10 cellular contexts compared by ENCODE assay signal in the genomic region with DNA sequence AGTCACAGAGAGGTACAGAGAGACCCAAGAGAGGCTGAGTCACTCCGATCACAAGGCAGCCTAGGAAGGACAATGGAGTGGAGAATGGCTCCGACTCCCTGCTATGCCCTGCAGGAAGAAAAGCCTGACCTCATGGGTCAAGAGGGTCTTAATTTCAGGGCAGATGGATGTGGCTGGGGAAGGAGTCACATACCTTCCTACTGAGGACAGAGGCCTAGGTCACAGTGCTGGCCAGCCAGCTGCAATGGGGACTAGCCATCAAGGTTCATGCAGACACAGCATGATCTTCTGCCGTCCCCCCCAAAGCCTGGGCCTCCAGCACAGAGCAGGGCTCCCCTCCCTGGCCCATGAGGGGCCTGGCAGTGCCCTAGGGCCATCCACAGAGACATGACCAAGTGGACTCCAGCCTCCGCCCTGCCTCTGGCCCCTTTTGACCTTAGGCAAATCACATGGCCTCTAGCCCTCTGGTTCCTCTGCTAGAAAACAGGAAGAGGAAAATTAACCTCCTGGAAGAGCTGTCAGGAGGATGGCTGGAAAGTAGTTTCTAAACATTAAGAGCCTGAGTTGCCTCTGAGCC. TPM values are rescaled to one million over a fixed set of nuclear protein-coding genes. Genes with fewer than 3 reads are reported as not detected.
DNase-seq lines count a peak whose midpoint lies in the region; ATAC-seq and TF ChIP-seq lines count a peak whose summit lies in the region.
"Had no signal": no experiment of that assay in that cellular context is flagged by ENCODE, and none has a peak within 500 bp of the region (broad histone marks: within the 10 kb centered on the region; RNA-seq: fewer than 3 reads in every experiment).

No MANE protein-coding gene starts in this region.

- peaks cover 14% of the 10 kb centered on the region for H3K36me3 ChIP-seq in ES-I3 (ENCODE audit: insufficient read depth, low read length)
- H3K36me3 ChIP-seq in psoas muscle (ENCODE audit: insufficient read depth in 1 of 2, low read depth in 1 of 2): no peaks in the 10 kb centered on the region
- H3K36me3 ChIP-seq in brain microvascular endothelial cell (replicated peaks): no peaks in the 10 kb centered on the region

- ATAC-seq in T-helper 17 cell (no peak), psoas muscle (peak in 1 of 4 donors; percentile 19), HG03280 (IDR thresholded peaks at IDR 0.05; ENCODE audit: unreplicated experiment) (no peak)

- H3K27me3 Mint-ChIP-seq in T-helper 17 cell: no peaks in the 10 kb centered on the region

- H3K4me3 ChIP-seq in foreskin fibroblast (ENCODE audit: low read depth in 1 of 2, low read length in 2 of 2) (peak overlapping the region; percentile 67 to 76), psoas muscle (peak overlapping the region; percentile 84), brain microvascular endothelial cell (ENCODE audit: low read depth, low read length) (no peak overlapping the region)

- POLR2A ChIA-PET in RWPE1 (lab: Yijun Ruan, JAX; ENCODE audit: low non-redundant PET): no interaction called here

- peaks cover 66% of the 10 kb centered on the region for H3K4me1 Mint-ChIP-seq in T-helper 17 cell

- H3K9ac ChIP-seq in ES-I3 (ENCODE audit: low read depth, low read length): peak overlapping the region; percentile 83

- in situ Hi-C loops in brain microvascular endothelial cell (cut with HindIII; ENCODE audit: low pct_ligation_motif_present, low sequenced_read_pairs): no loop called here

- H3K36me3 Mint-ChIP-seq in T-helper 17 cell (ENCODE audit: low read depth): peaks cover 4% of the 10 kb centered on the region

- no peak for TF ChIP-seq CTCF in foreskin fibroblast (IDR thresholded peaks at IDR 0.05; ENCODE audit: low read depth, low read length)
- TF ChIP-seq CTCF in psoas muscle (IDR thresholded peaks at IDR 0.05): no peak
- no peak for TF ChIP-seq CTCF in RWPE1 (conservative IDR thresholded peaks at IDR 0.05; ENCODE audit: low read depth)
- TF ChIP-seq CTCF in brain microvascular endothelial cell (IDR thresholded peaks at IDR 0.05; ENCODE audit: low read depth, low read length, missing control alignments): no peak

- CTCF ChIA-PET in RWPE1 (lab: Yijun Ruan, JAX): interaction anchor here (0.7 kb wide), 1 partner anchor 12 kb away, joined by 3 read pairs; no protein-coding TSS in a partner anchor

- peak overlapping the region; percentile 94 for H3K4me3 Mint-ChIP-seq in T-helper 17 cell

- DNase-seq in T-helper 17 cell (no peak), foreskin fibroblast (no peak), psoas muscle (peak; percentile 37 to 62), RWPE1 (ENCODE audit: low spot score) (no peak), brain microvascular endothelial cell (no peak), NCI-H524 (lab: John Stamatoyannopoulos, UW) (no peak)
- DNase-seq: activated naive CD4-positive, alpha-beta T cell treated with anti-CD3 and anti-CD28 coated beads, Interleukin-2, amount 50 U/mL, for 16 hours; NCI-H1694 had no signal

- H3K27me3 ChIP-seq in psoas muscle (ENCODE audit: insufficient read depth in 3 of 3, low read length in 2 of 3) (no peaks in the 10 kb centered on the region), brain microvascular endothelial cell (replicated peaks) (no peaks in the 10 kb centered on the region)

- no peaks in the 10 kb centered on the region for H3K9me3 ChIP-seq in ES-I3 (ENCODE audit: control insufficient read depth, insufficient read depth, low read length)
- no peaks in the 10 kb centered on the region for H3K9me3 ChIP-seq in T-helper 17 cell (ENCODE audit: control insufficient read depth, low read length, poor library complexity, severe bottlenecking)
- no peaks in the 10 kb centered on the region for H3K9me3 ChIP-seq in psoas muscle

- peak overlapping the region; percentile 95 for H3K27ac Mint-ChIP-seq in T-helper 17 cell

- peak overlapping the region; percentile 78 for H3K27ac ChIP-seq in psoas muscle
- H3K27ac ChIP-seq in RWPE1: no peak overlapping the region
- no peak overlapping the region for H3K27ac ChIP-seq in brain microvascular endothelial cell

- 71 to 88% (median 80%) methylated on average over 4 of the region's 4 CpGs for WGBS in psoas muscle, 3 donors

- H3K4me1 ChIP-seq in ES-I3 (ENCODE audit: insufficient read depth, low read length): peaks cover 57% of the 10 kb centered on the region
- H3K4me1 ChIP-seq in psoas muscle: peaks cover 28% of the 10 kb centered on the region

- intact Hi-C loops in psoas muscle (cut with DNase I): no loop called here

RNA-seq across cellular contexts. Expression of a gene that starts 1.8 kb away (rescaled TPM):
- 10 to 100 TPM; 26.3 to 39.6 TPM for total RNA-seq in T-helper 17 cell
- total RNA-seq in psoas muscle: 10 to 100 TPM in 1 of 4 donors, 1 to 10 TPM in 3; 7.4 to 17.3 (median 9.0) TPM
- polyA plus RNA-seq in psoas muscle: 1 to 10 TPM; 3.6 to 3.8 (median 3.8) TPM

RNA-seq across cellular contexts. Expression of a gene that starts 49.7 kb away (rescaled TPM):
- 1,000 to 10,000 TPM; 4,448 to 4,546 TPM for total RNA-seq in T-helper 17 cell
- total RNA-seq in psoas muscle: 1,000 to 10,000 TPM in 2 of 4 donors, 100 to 1,000 TPM in 2; 807 to 1,216 (median 929) TPM
- polyA plus RNA-seq in psoas muscle: 1,000 to 10,000 TPM; 1,619 to 2,132 (median 1,802) TPM

Comparison
In these comparisons a context has a peak if more than half of its experiments do, and no peak if none do; other contexts are left out.
1. DNase-seq: peak in psoas muscle (2 of 2); none in T-helper 17 cell (0 of 3), foreskin fibroblast (0 of 2), RWPE1 (single experiment), brain microvascular endothelial cell (single experiment) and NCI-H524 (0 of 2).